ENCODE assay signal across 18 cellular contexts in the genomic region with DNA sequence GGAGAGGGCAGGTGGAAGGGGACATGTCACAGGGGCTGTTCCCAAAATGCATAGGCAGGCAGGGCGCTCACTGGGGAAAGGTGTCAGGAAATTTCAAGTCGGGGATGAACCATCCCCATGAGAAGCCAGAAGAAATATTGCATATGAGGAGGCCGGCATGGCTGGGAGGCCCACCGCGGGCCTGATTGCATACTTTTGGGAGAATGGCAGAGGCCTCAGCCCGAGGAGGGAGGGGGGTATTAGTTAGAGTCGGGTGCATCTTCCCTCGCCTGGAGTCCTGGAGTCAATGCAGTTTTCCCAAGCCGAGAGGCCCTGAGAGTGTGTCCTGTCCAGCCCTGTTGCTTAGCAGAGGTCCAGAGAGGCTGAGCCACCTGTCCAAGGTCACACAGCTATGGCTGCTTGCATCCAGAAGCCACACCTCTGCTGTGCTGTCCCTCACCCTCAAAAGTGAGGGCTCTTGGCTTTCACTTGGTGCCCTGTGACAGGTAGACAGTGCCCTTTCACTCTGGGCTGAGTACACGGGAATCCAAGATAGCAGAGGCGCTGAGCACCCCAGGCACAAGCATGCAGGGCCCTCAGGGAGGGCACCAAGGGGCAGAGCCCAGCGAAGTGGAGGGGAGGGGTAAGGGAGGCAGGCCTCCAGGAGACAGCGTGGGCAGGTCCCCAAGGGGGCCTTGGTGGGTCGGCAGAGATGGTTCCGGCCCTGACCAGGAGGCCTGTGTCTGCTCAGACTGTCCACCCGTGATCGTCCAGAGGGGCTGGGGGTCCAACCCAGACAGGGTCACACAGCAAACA. TPM values are rescaled to one million over a fixed set of nuclear protein-coding genes. Genes with fewer than 3 reads are reported as not detected.
"Had no signal": no experiment of that assay in that cellular context is flagged by ENCODE, and none has a peak within 500 bp of the region (broad histone marks: within the 10 kb centered on the region; RNA-seq: fewer than 3 reads in every experiment).

No MANE protein-coding gene starts in this region.

- H3K4me3 Mint-ChIP-seq: activated B cell treated with CpG ODN at 0.5 μM for 24 hours; activated CD4-positive, alpha-beta T cell treated with anti-CD3 and anti-CD28 coated beads, Interleukin-2, amount 10 ng/mL, durations not matched to agents 24 days and 14 days; activated naive CD8-positive, alpha-beta T cell treated with anti-CD3 and anti-CD28 coated beads for 36 hours; activated T-cell treated with anti-CD3 and anti-CD28 coated beads, Interleukin-2, amount 50 U/mL, for 24 hours; stimulated activated naive CD8-positive, alpha-beta T cell treated with anti-CD3 and anti-CD28 coated beads, Interleukin-15, Interleukin-2, amounts not matched to agents 100 ng/mL and 50 ng/mL, for 24 hours had no signal

- H3K36me3 ChIP-seq: breast epithelium, sigmoid colon had no signal

- H3K4me3 ChIP-seq: breast epithelium, left lung, sigmoid colon, testis had no signal

- ATAC-seq: left lung had no signal

- H2AFZ ChIP-seq: parathyroid adenoma had no signal

- H3K27me3 Mint-ChIP-seq: activated B cell treated with CpG ODN at 0.5 μM for 24 hours; activated CD4-positive, alpha-beta T cell treated with anti-CD3 and anti-CD28 coated beads, Interleukin-2, amount 10 ng/mL, durations not matched to agents 24 days and 14 days; activated naive CD8-positive, alpha-beta T cell treated with anti-CD3 and anti-CD28 coated beads for 36 hours; activated T-cell treated with anti-CD3 and anti-CD28 coated beads, Interleukin-2, amount 50 U/mL, for 24 hours; stimulated activated naive CD8-positive, alpha-beta T cell treated with anti-CD3 and anti-CD28 coated beads, Interleukin-15, Interleukin-2, amounts not matched to agents 100 ng/mL and 50 ng/mL, for 24 hours had no signal

- H3K9me3 ChIP-seq: breast epithelium, left lung, sigmoid colon, testis had no signal

- H3K27ac ChIP-seq: breast epithelium, foreskin keratinocyte, left lung, parathyroid adenoma, sigmoid colon, testis had no signal

- DNase-seq: activated B cell treated with CpG ODN at 0.5 μM for 24 hours; activated CD4-positive, alpha-beta T cell treated with anti-CD3 and anti-CD28 coated beads, Interleukin-2, amount 10 ng/mL, durations not matched to agents 24 days and 14 days; activated gamma-delta T cell treated with Interleukin-2 at 50 U/mL for 16 hours; activated naive CD8-positive, alpha-beta T cell treated with anti-CD3 and anti-CD28 coated beads for 36 hours; activated T-cell treated with anti-CD3 and anti-CD28 coated beads, Interleukin-2, amount 50 U/mL, for 24 hours; head of caudate nucleus; mesenchymal stem cell; sigmoid colon; stimulated activated CD4-positive, alpha-beta T cell treated with anti-CD3 and anti-CD28 coated beads, Interleukin-12 subunit alpha, Interleukin-12 subunit beta, amount 100 ng/mL, for 4 hours; stimulated activated CD4-positive, alpha-beta T cell treated with anti-CD3 and anti-CD28 coated beads, Interleukin-2, amount 100 ng/mL, for 48 hours; T-helper 2 cell; testis had no signal

- H3K27ac Mint-ChIP-seq: activated B cell treated with CpG ODN at 0.5 μM for 24 hours; activated naive CD8-positive, alpha-beta T cell treated with anti-CD3 and anti-CD28 coated beads for 36 hours; activated T-cell treated with anti-CD3 and anti-CD28 coated beads, Interleukin-2, amount 50 U/mL, for 24 hours; stimulated activated naive CD8-positive, alpha-beta T cell treated with anti-CD3 and anti-CD28 coated beads, Interleukin-15, Interleukin-2, amounts not matched to agents 100 ng/mL and 50 ng/mL, for 24 hours had no signal

- H3K9me3 Mint-ChIP-seq: activated B cell treated with CpG ODN at 0.5 μM for 24 hours; activated CD4-positive, alpha-beta T cell treated with anti-CD3 and anti-CD28 coated beads, Interleukin-2, amount 10 ng/mL, durations not matched to agents 24 days and 14 days; activated naive CD8-positive, alpha-beta T cell treated with anti-CD3 and anti-CD28 coated beads for 36 hours; activated T-cell treated with anti-CD3 and anti-CD28 coated beads, Interleukin-2, amount 50 U/mL, for 24 hours; stimulated activated naive CD8-positive, alpha-beta T cell treated with anti-CD3 and anti-CD28 coated beads, Interleukin-15, Interleukin-2, amounts not matched to agents 100 ng/mL and 50 ng/mL, for 24 hours had no signal

- H3K4me1 Mint-ChIP-seq: activated B cell treated with CpG ODN at 0.5 μM for 24 hours; activated naive CD8-positive, alpha-beta T cell treated with anti-CD3 and anti-CD28 coated beads for 36 hours had no signal

- H3K9ac ChIP-seq: parathyroid adenoma had no signal

- H3K27me3 ChIP-seq: breast epithelium, foreskin keratinocyte, left lung, sigmoid colon, testis had no signal

- H3K36me3 Mint-ChIP-seq: activated naive CD8-positive, alpha-beta T cell treated with anti-CD3 and anti-CD28 coated beads for 36 hours had no signal

- H3K4me1 ChIP-seq: left lung, parathyroid adenoma, sigmoid colon had no signal

RNA-seq across cellular contexts. Expression of gene GRIP2, which starts 48.5 kb away (rescaled TPM):
- total RNA-seq: activated B cell treated with CpG ODN at 0.5 μM for 24 hours; activated CD4-positive, alpha-beta T cell treated with anti-CD3 and anti-CD28 coated beads, Interleukin-2, amount 10 ng/mL, durations not matched to agents 24 days and 14 days; activated CD8-positive, alpha-beta memory T cell treated with anti-CD3 and anti-CD28 coated beads for 36 hours; activated naive CD8-positive, alpha-beta T cell treated with anti-CD3 and anti-CD28 coated beads for 36 hours had no signal
